In genomic region chr10:8057636-8058273, GRCh38 we compare ENCODE assay signal across 11 cellular contexts. TPM values are rescaled to one million over a fixed set of nuclear protein-coding genes. Genes with fewer than 3 reads are reported as not detected.
A peak's percentile ranks its signal among the peaks of the same experiment; 100 is the strongest.
DNase-seq lines count a peak whose midpoint lies in the region; ATAC-seq and FAIRE-seq lines count a peak whose summit lies in the region.
"Had no signal": no experiment of that assay in that cellular context is flagged by ENCODE, and none has a peak within 500 bp of the region (broad histone marks: within the 10 kb centered on the region; RNA-seq: fewer than 3 reads in every experiment).

No MANE protein-coding gene starts in this region.

- POLR2A ChIA-PET in activated CD4-positive, alpha-beta T cell treated with anti-CD3 and anti-CD28 coated beads for 36 hours (lab: Charles Lee): no interaction called here
- POLR2A ChIA-PET in activated CD4-positive, alpha-beta memory T cell treated with anti-CD3 and anti-CD28 coated beads, Interleukin-2, amount 10 ng/mL, durations not matched to agents 7 days and 5 days (lab: Charles Lee): interaction anchor here (0.7 to 10.4 kb wide), 11 partner anchors 9 to 345 kb away, joined by 3 to 121 read pairs (median 10); no protein-coding TSS in a partner anchor

- CTCF ChIA-PET in activated CD4-positive, alpha-beta T cell treated with anti-CD3 and anti-CD28 coated beads for 36 hours (lab: Charles Lee): interaction anchor here (1.1 kb wide), 1 partner anchor 275 kb away, joined by 3 read pairs; no protein-coding TSS in a partner anchor
- CTCF ChIA-PET in activated CD4-positive, alpha-beta memory T cell treated with anti-CD3 and anti-CD28 coated beads, Interleukin-2, amount 10 ng/mL, durations not matched to agents 7 days and 5 days (lab: Charles Lee): interaction anchor here (1.0 to 1.4 kb wide), 2 partner anchors 9 to 275 kb away, joined by 5 to 8 read pairs; no protein-coding TSS in a partner anchor

- intact Hi-C loops in activated CD4-positive, alpha-beta T cell treated with anti-CD3 and anti-CD28 coated beads for 36 hours (cut with DNase I, micrococcal nuclease): loop anchor here (2.0 to 10.0 kb wide), 8 partner anchors 13 to 1237 kb away; no protein-coding TSS in a partner anchor

- H3K9me3 ChIP-seq in iPS-18c (ENCODE audit: control insufficient read depth, insufficient read depth, low read length) (no peaks in the 10 kb centered on the region), skeletal muscle satellite cell (replicated peaks; ENCODE audit: low read length) (no peaks in the 10 kb centered on the region)
- H3K9me3 ChIP-seq: A549 had no signal

- H3K4me3 Mint-ChIP-seq in activated CD4-positive, alpha-beta T cell treated with anti-CD3 and anti-CD28 coated beads for 36 hours: peak overlapping the region; percentile 96
- H3K4me3 Mint-ChIP-seq in activated CD4-positive, alpha-beta memory T cell treated with anti-CD3 and anti-CD28 coated beads, Interleukin-2, amount 10 ng/mL, durations not matched to agents 7 days and 5 days: peak overlapping the region; percentile 92

- H3K27me3 Mint-ChIP-seq in activated CD4-positive, alpha-beta T cell treated with anti-CD3 and anti-CD28 coated beads for 36 hours: peaks cover 4% of the 10 kb centered on the region
- H3K27me3 Mint-ChIP-seq in activated CD4-positive, alpha-beta memory T cell treated with anti-CD3 and anti-CD28 coated beads, Interleukin-2, amount 10 ng/mL, durations not matched to agents 7 days and 5 days: peaks cover 5% of the 10 kb centered on the region

- H3K36me3 Mint-ChIP-seq in activated CD4-positive, alpha-beta T cell treated with anti-CD3 and anti-CD28 coated beads for 36 hours (ENCODE audit: low read depth): peaks cover 64% of the 10 kb centered on the region
- peaks cover 81% of the 10 kb centered on the region for H3K36me3 Mint-ChIP-seq in activated CD4-positive, alpha-beta memory T cell treated with anti-CD3 and anti-CD28 coated beads, Interleukin-2, amount 10 ng/mL, durations not matched to agents 7 days and 5 days (ENCODE audit: low read depth)

- peak overlapping the region; percentile 90 for H3K4me2 ChIP-seq in skeletal muscle satellite cell (ENCODE audit: low read length)
- H3K4me2 ChIP-seq: A549 had no signal

- peaks cover 30% of the 10 kb centered on the region for H3K4me1 ChIP-seq in skeletal muscle satellite cell (ENCODE audit: control insufficient read depth, insufficient read depth, low read length)

- peaks cover 62% of the 10 kb centered on the region for H3K4me1 Mint-ChIP-seq in activated CD4-positive, alpha-beta T cell treated with anti-CD3 and anti-CD28 coated beads for 36 hours
- peaks cover 60% of the 10 kb centered on the region for H3K4me1 Mint-ChIP-seq in activated CD4-positive, alpha-beta memory T cell treated with anti-CD3 and anti-CD28 coated beads, Interleukin-2, amount 10 ng/mL, durations not matched to agents 7 days and 5 days

- peak overlapping the region; percentile 98 for H3K27ac Mint-ChIP-seq in activated CD4-positive, alpha-beta T cell treated with anti-CD3 and anti-CD28 coated beads for 36 hours
- H3K27ac Mint-ChIP-seq in activated CD4-positive, alpha-beta memory T cell treated with anti-CD3 and anti-CD28 coated beads, Interleukin-2, amount 10 ng/mL, durations not matched to agents 7 days and 5 days: peak overlapping the region; percentile 99

- no peak for ATAC-seq in activated CD4-positive, alpha-beta T cell treated with anti-CD3 and anti-CD28 coated beads for 36 hours
- ATAC-seq in HG02981 (IDR thresholded peaks at IDR 0.05; ENCODE audit: unreplicated experiment): no peak
- ATAC-seq in HG03571 (IDR thresholded peaks at IDR 0.05; ENCODE audit: unreplicated experiment): no peak
- ATAC-seq: A549 had no signal

- H3K27me3 ChIP-seq in skeletal muscle satellite cell (ENCODE audit: control insufficient read depth, insufficient read depth, low read length): peaks cover 5% of the 10 kb centered on the region

- no peak overlapping the region for H3K9ac ChIP-seq in skeletal muscle satellite cell (ENCODE audit: low read depth, low read length)

- H3K4me3 ChIP-seq in iPS-18c (ENCODE audit: insufficient read depth, low read depth, low read length) (peak overlapping the region; percentile 34), skeletal muscle satellite cell (ENCODE audit: low read length) (no peak overlapping the region)
- H3K4me3 ChIP-seq: A549 had no signal

- DNase-seq in activated CD4-positive, alpha-beta T cell treated with anti-CD3 and anti-CD28 coated beads for 36 hours: peak; percentile 30
- no peak for DNase-seq in activated CD4-positive, alpha-beta T cell treated with anti-CD3 and anti-CD28 coated beads for 1 hour
- no peak for DNase-seq in activated CD4-positive, alpha-beta memory T cell treated with anti-CD3 and anti-CD28 coated beads, Interleukin-2, amount 10 ng/mL, durations not matched to agents 7 days and 5 days
- no peak for DNase-seq in GM19239 (ENCODE audit: insufficient read length, low spot score)
- DNase-seq: NCI-H82 had no signal

- H3K9me3 Mint-ChIP-seq in activated CD4-positive, alpha-beta T cell treated with anti-CD3 and anti-CD28 coated beads for 36 hours (ENCODE audit: low read depth): no peaks in the 10 kb centered on the region
- H3K9me3 Mint-ChIP-seq in activated CD4-positive, alpha-beta memory T cell treated with anti-CD3 and anti-CD28 coated beads, Interleukin-2, amount 10 ng/mL, durations not matched to agents 7 days and 5 days: no peaks in the 10 kb centered on the region

- H3K36me3 ChIP-seq in skeletal muscle satellite cell (ENCODE audit: insufficient read depth, low read length): peaks cover 20% of the 10 kb centered on the region

- no peak for FAIRE-seq in GM19239 (lab: Jason Lieb, UNC)
- FAIRE-seq: A549, G401.6 had no signal

RNA-seq across cellular contexts. Expression of gene GATA3, which starts 3.3 kb away (rescaled TPM):
- 10 to 100 TPM; 23.5 to 30.2 TPM for total RNA-seq in activated CD4-positive, alpha-beta T cell treated with anti-CD3 and anti-CD28 coated beads for 36 hours
- 100 to 1,000 TPM; 112 TPM for total RNA-seq in activated CD4-positive, alpha-beta memory T cell treated with anti-CD3 and anti-CD28 coated beads, Interleukin-2, amount 10 ng/mL, durations not matched to agents 7 days and 5 days
- 0.22 TPM in 1 of 2 replicates, not detected in the other for total RNA-seq in skeletal muscle satellite cell (2012; rRNA removed)
